Comparison of ENCODE assay signal across 24 cellular contexts in genomic region chr6:97094376-97094775, GRCh38.
"Had no signal": no experiment of that assay in that cellular context is flagged by ENCODE, and none has a peak within 500 bp of the region (broad histone marks: within the 10 kb centered on the region; RNA-seq: fewer than 3 reads in every experiment).

No MANE protein-coding gene starts in this region.

- FAIRE-seq: HTR-8/SVneo, K562 had no signal

- H3K27me3 ChIP-seq: SJCRH30 had no signal

- H3K4me2 ChIP-seq: KMS-11 had no signal

- H3K4me1 ChIP-seq: SJCRH30 had no signal

- H3K4me3 ChIP-seq: K562, SJCRH30 had no signal

- DNase-seq: Kasumi-1; MM.1S; NCI-H1092 treated with DMSO at 0.1 percent for 48 hours; NCI-H1436; NCI-H187; NCI-H2029; NCI-H2081 treated with DMSO at 0.1 percent for 48 hours; NCI-H2171 treated with DMSO at 0.1 percent for 48 hours; NCI-H345; NCI-H446 treated with DMSO at 0.1 percent for 48 hours; NCI-H510A treated with DMSO at 0.1 percent for 48 hours; NCI-H526; NCI-H82; NK-92 treated with Interleukin-12 subunit alpha and Interleukin-12 subunit beta, amount 100 ng/mL, for 24 hours; PC-3; SHP77 treated with DMSO at 0.1 percent for 48 hours; SJCRH30 had no signal

- H3K9ac ChIP-seq: KMS-11 had no signal

- H3K9me3 ChIP-seq: SJCRH30 had no signal

- ATAC-seq: K562, Panc1, PC-3, Right ventricle myocardium inferior, SK-N-SH treated with all-trans-retinoic acid at 6 μM for 48 hours had no signal

- H3K27ac ChIP-seq: HL-60, KMS-11, SJCRH30 had no signal

- H3K36me3 ChIP-seq: SJCRH30 had no signal
